Comparison of ENCODE assay signal across 10 cellular contexts in the genomic region with DNA sequence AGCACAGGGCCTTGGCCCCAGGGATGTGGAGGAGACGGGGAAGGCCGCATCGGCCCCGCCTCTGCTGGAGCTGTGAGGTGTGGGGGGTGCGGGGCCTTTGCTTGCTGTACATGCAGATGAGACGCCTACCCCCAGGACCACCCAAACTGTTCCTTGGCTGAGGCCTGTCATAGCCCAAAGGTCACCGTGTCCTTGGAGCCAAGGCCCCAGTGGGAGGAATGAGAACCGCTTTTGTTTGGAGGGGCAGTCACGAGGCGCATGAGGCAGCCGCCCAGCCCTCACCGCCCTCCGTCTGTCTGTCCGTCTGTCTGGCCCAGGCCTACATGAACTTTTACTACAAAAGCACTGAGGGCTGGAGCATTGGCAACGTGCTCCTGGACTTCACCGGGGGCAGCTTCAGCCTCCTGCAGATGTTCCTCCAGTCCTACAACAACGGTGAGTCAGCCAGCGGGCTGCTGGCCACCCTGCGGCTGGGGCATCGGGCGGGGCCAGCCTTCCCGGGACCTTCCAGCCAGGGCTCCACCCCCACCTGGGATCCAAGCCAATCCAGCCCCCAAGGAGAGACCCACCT. TPM values are rescaled to one million over a fixed set of nuclear protein-coding genes. Genes with fewer than 3 reads are reported as not detected.
DNase-seq lines count a peak whose midpoint lies in the region; ATAC-seq, FAIRE-seq and TF ChIP-seq lines count a peak whose summit lies in the region.
"Had no signal": no experiment of that assay in that cellular context is flagged by ENCODE, and none has a peak within 500 bp of the region (broad histone marks: within the 10 kb centered on the region; RNA-seq: fewer than 3 reads in every experiment).

No MANE protein-coding gene starts in this region.

- TF ChIP-seq EP300 in Ishikawa (IDR thresholded peaks at IDR 0.05; ENCODE audit: borderline replicate concordance) (no peak), HepG2 (IDR thresholded peaks at IDR 0.05; ENCODE audit: low read depth in 2 of 2, low read length in 2 of 2) (no peak), HepG2 (CRISPR knock-in tag; IDR thresholded peaks at IDR 0.05; ENCODE audit: borderline replicate concordance) (no peak)

- H3K27me3 ChIP-seq in duodenal mucosa (ENCODE audit: control insufficient read depth in 1 of 2, insufficient read depth in 2 of 2, low read length in 2 of 2) (no peaks in the 10 kb centered on the region), HepG2 (ENCODE audit: control insufficient read depth in 1 of 2, insufficient read depth in 2 of 2, low read length in 2 of 2) (no peaks in the 10 kb centered on the region)

- no peaks in the 10 kb centered on the region for H3K9me3 ChIP-seq in duodenal mucosa (ENCODE audit: control insufficient read depth in 1 of 2, low read length in 2 of 2)
- no peaks in the 10 kb centered on the region for H3K9me3 ChIP-seq in HepG2 (ENCODE audit: low read length)

- H3K9me3 Mint-ChIP-seq in type B pancreatic cell: no peaks in the 10 kb centered on the region

- peak overlapping the region; percentile 56 for H3K27ac Mint-ChIP-seq in type B pancreatic cell

- no peak for TF ChIP-seq CTCF in HepG2 (CRISPR knock-in tag; IDR thresholded peaks at IDR 0.05)
- TF ChIP-seq CTCF in type B pancreatic cell (conservative IDR thresholded peaks at IDR 0.05): no peak

- ATAC-seq in HepG2: no peak; the same call in 1 of the 3 replicates
- no peak for ATAC-seq in HG03045 (IDR thresholded peaks at IDR 0.05; ENCODE audit: unreplicated experiment)
- ATAC-seq in HG02970 (IDR thresholded peaks at IDR 0.05; ENCODE audit: low FRiP score, unreplicated experiment): no peak

- no peaks in the 10 kb centered on the region for H3K4me1 Mint-ChIP-seq in type B pancreatic cell (ENCODE audit: unreplicated experiment)

- no peak overlapping the region for H3K4me3 ChIP-seq in duodenal mucosa (ENCODE audit: low read depth in 1 of 2, low read length in 2 of 2)
- H3K4me3 ChIP-seq in HepG2 (replicated peaks in 1 of 3; ENCODE audit: insufficient read depth in 1 of 3, low read depth in 2 of 3, low read length in 3 of 3): no peak overlapping the region

- DNase-seq in HepG2 (ENCODE audit: low spot score) (no peak), type B pancreatic cell (ENCODE audit: extremely low spot score, unreplicated experiment) (no peak), cortex of kidney (lab: John Stamatoyannopoulos, UW) (no peak), NCI-H1417 treated with DMSO at 0.1 percent for 48 hours (lab: John Stamatoyannopoulos, UW) (no peak)
- DNase-seq: NCI-H146 had no signal

- no peak overlapping the region for H2AFZ ChIP-seq in HepG2 (ENCODE audit: low read length)
- H2AFZ ChIP-seq: parathyroid adenoma had no signal

- H3K27me3 Mint-ChIP-seq in type B pancreatic cell: no peaks in the 10 kb centered on the region

- H3K4me3 Mint-ChIP-seq in type B pancreatic cell: no peak overlapping the region

- H3K36me3 ChIP-seq in duodenal mucosa (ENCODE audit: control insufficient read depth in 1 of 2, insufficient read depth in 2 of 2, low read length in 2 of 2) (peaks cover 13 to 26% of the 10 kb centered on the region in 2 donors), HepG2 (replicated peaks in 1 of 2; ENCODE audit: control insufficient read depth in 1 of 2, insufficient read depth in 2 of 2, low read length in 2 of 2) (peaks cover 2 to 5% of the 10 kb centered on the region in 2 experiments; a peak in 3 of 5 replicates)

- CTCF ChIA-PET in HepG2 (lab: Yijun Ruan, JAX; ENCODE audit: low intra/inter-chr PET ratio, low total read pairs): no interaction called here

- H4K20me1 ChIP-seq in HepG2 (ENCODE audit: insufficient read depth, low read length): no peaks in the 10 kb centered on the region

- BruUV-seq in HepG2 (replicated peaks; lab: Mats Ljungman, UMichigan): no TSS peak

- H3K36me3 Mint-ChIP-seq in type B pancreatic cell: no peaks in the 10 kb centered on the region

- TF ChIP-seq POLR2A in HepG2 (IDR thresholded peaks at IDR 0.05; ENCODE audit: insufficient read depth in 1 of 2, low read depth in 2 of 2, low read length in 2 of 2): no peak

- H3K9ac ChIP-seq in duodenal mucosa (ENCODE audit: low read depth in 1 of 2, low read length in 2 of 2): no peak overlapping the region
- H3K9ac ChIP-seq in HepG2 (ENCODE audit: insufficient read depth, low read depth, low read length): no peak overlapping the region
- H3K9ac ChIP-seq: parathyroid adenoma had no signal

- 75% methylated on average over 7 of the region's 22 CpGs for WGBS in HepG2 (ENCODE audit: low lambda C conversion rate)

- TF ChIP-seq RAD21 in Ishikawa (IDR thresholded peaks at IDR 0.05; ENCODE audit: low read depth): no peak
- no peak for TF ChIP-seq RAD21 in HepG2 (CRISPR knock-in tag; IDR thresholded peaks at IDR 0.05)

- peak overlapping the region; percentile 42 for H3K27ac ChIP-seq in duodenal mucosa (ENCODE audit: low read depth, low read length)
- no peak overlapping the region for H3K27ac ChIP-seq in HepG2 (ENCODE audit: extremely low read length, insufficient read depth, low read length)
- H3K27ac ChIP-seq: parathyroid adenoma had no signal

- FAIRE-seq in HepG2 (lab: Jason Lieb, UNC): no peak

- intact Hi-C loops in HepG2 (cut with micrococcal nuclease; ENCODE audit: unreplicated experiment): no loop called here

- no peak overlapping the region for H3K4me2 ChIP-seq in HepG2 (ENCODE audit: low read depth, low read length)

- in situ Hi-C loops in HepG2 (cut with HindIII; ENCODE audit: extremely low pct_ligation_motif_present, low pct_unique_long_range_greater_than_20kb): loop anchor here (10.0 kb wide), 1 partner anchor 615 kb away; no protein-coding TSS in a partner anchor

- no peaks in the 10 kb centered on the region for H3K79me2 ChIP-seq in HepG2 (ENCODE audit: insufficient read depth, low read length)
- H3K79me2 ChIP-seq: parathyroid adenoma had no signal

- peaks cover 7 to 13% of the 10 kb centered on the region in 2 donors for H3K4me1 ChIP-seq in duodenal mucosa (ENCODE audit: control insufficient read depth in 1 of 2, insufficient read depth in 2 of 2, low read length in 2 of 2)
- H3K4me1 ChIP-seq in HepG2 (ENCODE audit: insufficient read depth, low read length): peaks cover 24% of the 10 kb centered on the region
- H3K4me1 ChIP-seq: parathyroid adenoma had no signal

- POLR2A ChIA-PET in HepG2 (lab: Yijun Ruan, JAX): interaction anchor here (3.4 kb wide), 1 partner anchor 8 kb away, joined by 13 read pairs; no protein-coding TSS in a partner anchor

RNA-seq across cellular contexts. Expression of a gene that starts 8.8 kb away (rescaled TPM):
- total RNA-seq in HepG2 (2016; rRNA removed; fragmentation: Illumina TruSeq; extraction: Trizol): 44.5 and 45.1 TPM in 2 replicates
- 20.2 and 21.9 TPM in 2 replicates for total RNA-seq in HepG2 (2016; cell fraction: cytosol; rRNA removed; fragmentation: Illumina TruSeq; extraction: Trizol; ENCODE audit: low read depth)
- total RNA-seq in HepG2 (2016; cell fraction: insoluble cytoplasmic fraction; rRNA removed; fragmentation: Illumina TruSeq; extraction: Trizol): 43.7 and 44.8 TPM in 2 replicates
- 44.2 and 51.0 TPM in 2 replicates for total RNA-seq in HepG2 (2016; cell fraction: membrane; rRNA removed; fragmentation: Illumina TruSeq; extraction: Trizol)
- total RNA-seq in HepG2 (2016; cell fraction: nucleus; rRNA removed; fragmentation: Illumina TruSeq; extraction: Trizol): 17.2 and 23.9 TPM in 2 replicates
- 16.7 and 20.4 TPM in 2 replicates for polyA plus RNA-seq in HepG2 (2011; rRNA removed)
- 27.1 and 29.0 TPM in 2 replicates for polyA plus RNA-seq in HepG2 (2011; cell fraction: cytosol; rRNA removed)
- 19.8 and 21.2 TPM in 2 replicates for polyA plus RNA-seq in HepG2 (2011; cell fraction: nucleus; rRNA removed)
- polyA plus RNA-seq in HepG2 (2012): 14.6 and 15.5 TPM in 2 replicates
- 23.2 and 28.8 TPM in 2 replicates for polyA plus RNA-seq in HepG2 (2016; cell fraction: cytosol; fragmentation: Illumina TruSeq; extraction: Trizol; ENCODE audit: low read depth)
- polyA plus RNA-seq in HepG2 (2016; cell fraction: insoluble cytoplasmic fraction; fragmentation: Illumina TruSeq; extraction: Trizol; ENCODE audit: low read depth): 43.3 and 55.1 TPM in 2 replicates
- 46.7 and 49.7 TPM in 2 replicates for polyA plus RNA-seq in HepG2 (2016; cell fraction: membrane; fragmentation: Illumina TruSeq; extraction: Trizol; ENCODE audit: low read depth)
- 31.7 and 35.3 TPM in 2 replicates for polyA plus RNA-seq in HepG2 (2016; cell fraction: nucleus; fragmentation: Illumina TruSeq; extraction: Trizol; ENCODE audit: insufficient read depth, low read depth)
- polyA minus RNA-seq in HepG2 (2011; rRNA and poly(A)+ RNA removed; ENCODE audit: low replicate concordance): 23.4 and 40.0 TPM in 2 replicates
- polyA minus RNA-seq in HepG2 (2011; cell fraction: cytosol; rRNA and poly(A)+ RNA removed): 12.6 and 16.6 TPM in 2 replicates
- 11.7 and 13.6 TPM in 2 replicates for polyA minus RNA-seq in HepG2 (2011; cell fraction: nucleus; rRNA and poly(A)+ RNA removed)
- total RNA-seq in type B pancreatic cell (ENCODE audit: low replicate concordance): 91.2 and 138 TPM in 2 replicates

RNA-seq across cellular contexts. Expression of a gene that starts 9.0 kb away (rescaled TPM):
- total RNA-seq in HepG2 (2016; rRNA removed; fragmentation: Illumina TruSeq; extraction: Trizol): 42.2 and 45.1 TPM in 2 replicates
- 60.5 and 83.6 TPM in 2 replicates for total RNA-seq in HepG2 (2016; cell fraction: cytosol; rRNA removed; fragmentation: Illumina TruSeq; extraction: Trizol; ENCODE audit: low read depth)
- total RNA-seq in HepG2 (2016; cell fraction: insoluble cytoplasmic fraction; rRNA removed; fragmentation: Illumina TruSeq; extraction: Trizol): 42.9 and 47.7 TPM in 2 replicates
- total RNA-seq in HepG2 (2016; cell fraction: membrane; rRNA removed; fragmentation: Illumina TruSeq; extraction: Trizol): 57.6 and 76.2 TPM in 2 replicates
- 22.4 and 23.6 TPM in 2 replicates for total RNA-seq in HepG2 (2016; cell fraction: nucleus; rRNA removed; fragmentation: Illumina TruSeq; extraction: Trizol)
- 47.7 and 53.7 TPM in 2 replicates for polyA plus RNA-seq in HepG2 (2011; rRNA removed)
- polyA plus RNA-seq in HepG2 (2011; cell fraction: cytosol; rRNA removed): 50.2 and 99.7 TPM in 2 replicates
- 28.3 and 28.6 TPM in 2 replicates for polyA plus RNA-seq in HepG2 (2011; cell fraction: nucleus; rRNA removed)
- polyA plus RNA-seq in HepG2 (2012): 37.0 and 41.4 TPM in 2 replicates
- polyA plus RNA-seq in HepG2 (2016; cell fraction: cytosol; fragmentation: Illumina TruSeq; extraction: Trizol; ENCODE audit: low read depth): 126 and 179 TPM in 2 replicates
- polyA plus RNA-seq in HepG2 (2016; cell fraction: insoluble cytoplasmic fraction; fragmentation: Illumina TruSeq; extraction: Trizol; ENCODE audit: low read depth): 92.6 and 104 TPM in 2 replicates
- polyA plus RNA-seq in HepG2 (2016; cell fraction: membrane; fragmentation: Illumina TruSeq; extraction: Trizol; ENCODE audit: low read depth): 107 and 132 TPM in 2 replicates
- 69.7 and 73.2 TPM in 2 replicates for polyA plus RNA-seq in HepG2 (2016; cell fraction: nucleus; fragmentation: Illumina TruSeq; extraction: Trizol; ENCODE audit: insufficient read depth, low read depth)
- 22.5 and 22.6 TPM in 2 replicates for polyA minus RNA-seq in HepG2 (2011; rRNA and poly(A)+ RNA removed; ENCODE audit: low replicate concordance)
- polyA minus RNA-seq in HepG2 (2011; cell fraction: cytosol; rRNA and poly(A)+ RNA removed): 17.3 and 24.3 TPM in 2 replicates
- 8.5 and 13.6 TPM in 2 replicates for polyA minus RNA-seq in HepG2 (2011; cell fraction: nucleus; rRNA and poly(A)+ RNA removed)
- 38.6 and 46.6 TPM in 2 replicates for total RNA-seq in type B pancreatic cell (ENCODE audit: low replicate concordance)

RNA-seq across cellular contexts. Expression of a gene that starts 23.1 kb away (rescaled TPM):
- 6.5 and 13.7 TPM in 2 replicates for total RNA-seq in HepG2 (2016; rRNA removed; fragmentation: Illumina TruSeq; extraction: Trizol)
- 1.8 and 2.6 TPM in 2 replicates for total RNA-seq in HepG2 (2016; cell fraction: cytosol; rRNA removed; fragmentation: Illumina TruSeq; extraction: Trizol; ENCODE audit: low read depth)
- 9.9 and 14.3 TPM in 2 replicates for total RNA-seq in HepG2 (2016; cell fraction: insoluble cytoplasmic fraction; rRNA removed; fragmentation: Illumina TruSeq; extraction: Trizol)
- total RNA-seq in HepG2 (2016; cell fraction: membrane; rRNA removed; fragmentation: Illumina TruSeq; extraction: Trizol): 6.1 and 6.2 TPM in 2 replicates
- total RNA-seq in HepG2 (2016; cell fraction: nucleus; rRNA removed; fragmentation: Illumina TruSeq; extraction: Trizol): 11.2 and 14.3 TPM in 2 replicates
- 9.5 and 13.0 TPM in 2 replicates for polyA plus RNA-seq in HepG2 (2011; rRNA removed)
- 9.4 and 10.3 TPM in 2 replicates for polyA plus RNA-seq in HepG2 (2011; cell fraction: cytosol; rRNA removed)
- 20.7 and 23.6 TPM in 2 replicates for polyA plus RNA-seq in HepG2 (2011; cell fraction: nucleus; rRNA removed)
- 8.5 and 12.6 TPM in 2 replicates for polyA plus RNA-seq in HepG2 (2012)
- polyA plus RNA-seq in HepG2 (2016; cell fraction: cytosol; fragmentation: Illumina TruSeq; extraction: Trizol; ENCODE audit: low read depth): 2.0 and 2.2 TPM in 2 replicates
- 7.3 and 8.2 TPM in 2 replicates for polyA plus RNA-seq in HepG2 (2016; cell fraction: insoluble cytoplasmic fraction; fragmentation: Illumina TruSeq; extraction: Trizol; ENCODE audit: low read depth)
- polyA plus RNA-seq in HepG2 (2016; cell fraction: membrane; fragmentation: Illumina TruSeq; extraction: Trizol; ENCODE audit: low read depth): 4.5 and 5.9 TPM in 2 replicates
- polyA plus RNA-seq in HepG2 (2016; cell fraction: nucleus; fragmentation: Illumina TruSeq; extraction: Trizol; ENCODE audit: insufficient read depth, low read depth): 20.2 and 21.3 TPM in 2 replicates
- polyA minus RNA-seq in HepG2 (2011; rRNA and poly(A)+ RNA removed; ENCODE audit: low replicate concordance): 10.3 and 11.2 TPM in 2 replicates
- polyA minus RNA-seq in HepG2 (2011; cell fraction: cytosol; rRNA and poly(A)+ RNA removed): 5.1 and 6.0 TPM in 2 replicates
- 9.7 TPM in 2 replicates for polyA minus RNA-seq in HepG2 (2011; cell fraction: nucleus; rRNA and poly(A)+ RNA removed)
- 17.4 and 17.5 TPM in 2 replicates for total RNA-seq in type B pancreatic cell (ENCODE audit: low replicate concordance)

RNA-seq across cellular contexts. Expression of a gene that starts 23.6 kb away (rescaled TPM):
- total RNA-seq in HepG2 (2016; rRNA removed; fragmentation: Illumina TruSeq; extraction: Trizol) (25.2 and 30.9 TPM in 2 replicates), type B pancreatic cell (ENCODE audit: low replicate concordance) (18.6 and 22.1 TPM in 2 replicates)
- 3.5 and 3.8 TPM in 2 replicates for total RNA-seq in HepG2 (2016; cell fraction: cytosol; rRNA removed; fragmentation: Illumina TruSeq; extraction: Trizol; ENCODE audit: low read depth)
- 25.0 and 28.4 TPM in 2 replicates for total RNA-seq in HepG2 (2016; cell fraction: insoluble cytoplasmic fraction; rRNA removed; fragmentation: Illumina TruSeq; extraction: Trizol)
- 7.6 and 8.2 TPM in 2 replicates for total RNA-seq in HepG2 (2016; cell fraction: membrane; rRNA removed; fragmentation: Illumina TruSeq; extraction: Trizol)
- total RNA-seq in HepG2 (2016; cell fraction: nucleus; rRNA removed; fragmentation: Illumina TruSeq; extraction: Trizol): 20.4 and 24.0 TPM in 2 replicates
- polyA plus RNA-seq in HepG2 (2011; rRNA removed): 16.2 and 20.4 TPM in 2 replicates
- 16.1 and 16.7 TPM in 2 replicates for polyA plus RNA-seq in HepG2 (2011; cell fraction: cytosol; rRNA removed)
- polyA plus RNA-seq in HepG2 (2011; cell fraction: nucleus; rRNA removed): 27.2 and 28.1 TPM in 2 replicates
- 13.6 and 14.5 TPM in 2 replicates for polyA plus RNA-seq in HepG2 (2012)
- polyA plus RNA-seq in HepG2 (2016; cell fraction: cytosol; fragmentation: Illumina TruSeq; extraction: Trizol; ENCODE audit: low read depth): 1.1 and 1.2 TPM in 2 replicates
- 18.4 and 20.4 TPM in 2 replicates for polyA plus RNA-seq in HepG2 (2016; cell fraction: insoluble cytoplasmic fraction; fragmentation: Illumina TruSeq; extraction: Trizol; ENCODE audit: low read depth)
- 2.5 and 3.0 TPM in 2 replicates for polyA plus RNA-seq in HepG2 (2016; cell fraction: membrane; fragmentation: Illumina TruSeq; extraction: Trizol; ENCODE audit: low read depth)
- polyA plus RNA-seq in HepG2 (2016; cell fraction: nucleus; fragmentation: Illumina TruSeq; extraction: Trizol; ENCODE audit: insufficient read depth, low read depth): 24.9 and 27.7 TPM in 2 replicates
- 24.9 and 63.4 TPM in 2 replicates for polyA minus RNA-seq in HepG2 (2011; rRNA and poly(A)+ RNA removed; ENCODE audit: low replicate concordance)
- polyA minus RNA-seq in HepG2 (2011; cell fraction: cytosol; rRNA and poly(A)+ RNA removed): 15.3 and 17.2 TPM in 2 replicates
- polyA minus RNA-seq in HepG2 (2011; cell fraction: nucleus; rRNA and poly(A)+ RNA removed): 33.7 and 38.2 TPM in 2 replicates

RNA-seq across cellular contexts. Expression of a gene that starts 36.3 kb away (rescaled TPM):
- total RNA-seq in HepG2 (2016; rRNA removed; fragmentation: Illumina TruSeq; extraction: Trizol) (0.90 and 0.95 TPM in 2 replicates), type B pancreatic cell (ENCODE audit: low replicate concordance) (0.69 and 1.3 TPM in 2 replicates)
- 0.20 and 0.79 TPM in 2 replicates for total RNA-seq in HepG2 (2016; cell fraction: cytosol; rRNA removed; fragmentation: Illumina TruSeq; extraction: Trizol; ENCODE audit: low read depth)
- 0.64 and 0.82 TPM in 2 replicates for total RNA-seq in HepG2 (2016; cell fraction: insoluble cytoplasmic fraction; rRNA removed; fragmentation: Illumina TruSeq; extraction: Trizol)
- total RNA-seq in HepG2 (2016; cell fraction: membrane; rRNA removed; fragmentation: Illumina TruSeq; extraction: Trizol): 0.62 and 0.93 TPM in 2 replicates
- total RNA-seq in HepG2 (2016; cell fraction: nucleus; rRNA removed; fragmentation: Illumina TruSeq; extraction: Trizol): 0.53 and 1.1 TPM in 2 replicates
- 1.0 and 1.7 TPM in 2 replicates for polyA plus RNA-seq in HepG2 (2011; rRNA removed)
- polyA plus RNA-seq in HepG2 (2011; cell fraction: cytosol; rRNA removed): 1.4 and 1.5 TPM in 2 replicates
- polyA plus RNA-seq in HepG2 (2011; cell fraction: nucleus; rRNA removed): 1.6 and 1.9 TPM in 2 replicates
- 0.50 and 1.1 TPM in 2 replicates for polyA plus RNA-seq in HepG2 (2012)
- polyA plus RNA-seq in HepG2 (2016; cell fraction: cytosol; fragmentation: Illumina TruSeq; extraction: Trizol; ENCODE audit: low read depth): 0.24 and 0.38 TPM in 2 replicates
- 0.46 and 0.98 TPM in 2 replicates for polyA plus RNA-seq in HepG2 (2016; cell fraction: insoluble cytoplasmic fraction; fragmentation: Illumina TruSeq; extraction: Trizol; ENCODE audit: low read depth)
- polyA plus RNA-seq in HepG2 (2016; cell fraction: membrane; fragmentation: Illumina TruSeq; extraction: Trizol; ENCODE audit: low read depth): 0.48 and 0.70 TPM in 2 replicates
- 1.5 and 1.7 TPM in 2 replicates for polyA plus RNA-seq in HepG2 (2016; cell fraction: nucleus; fragmentation: Illumina TruSeq; extraction: Trizol; ENCODE audit: insufficient read depth, low read depth)
- 1.6 and 53.3 TPM in 2 replicates for polyA minus RNA-seq in HepG2 (2011; rRNA and poly(A)+ RNA removed; ENCODE audit: low replicate concordance)
- polyA minus RNA-seq in HepG2 (2011; cell fraction: cytosol; rRNA and poly(A)+ RNA removed): 0.49 and 1.2 TPM in 2 replicates
- 0.87 and 1.0 TPM in 2 replicates for polyA minus RNA-seq in HepG2 (2011; cell fraction: nucleus; rRNA and poly(A)+ RNA removed)
